ENCODE assay signal across 35 cellular contexts in genomic region chr12:115541891-115542361, GRCh38.
A peak's percentile ranks its signal among the peaks of the same experiment; 100 is the strongest.
DNase-seq lines count a peak whose midpoint lies in the region; ATAC-seq and TF ChIP-seq lines count a peak whose summit lies in the region.
"Had no signal": no experiment of that assay in that cellular context is flagged by ENCODE, and none has a peak within 500 bp of the region (broad histone marks: within the 10 kb centered on the region; RNA-seq: fewer than 3 reads in every experiment).

No MANE protein-coding gene starts in this region.

- no peak for TF ChIP-seq EP300 in suprapubic skin (IDR thresholded peaks at IDR 0.05)

- H3K9me3 ChIP-seq in suprapubic skin (no peaks in the 10 kb centered on the region), left lung (no peaks in the 10 kb centered on the region)
- H3K9me3 ChIP-seq: ovary, upper lobe of right lung had no signal

- WGBS in suprapubic skin = 88% methylated on average over 5 of the region's 5 CpGs

- H3K4me3 ChIP-seq in suprapubic skin (no peak overlapping the region), left lung (no peak overlapping the region)
- H3K4me3 ChIP-seq: ovary, PC-9, skin epidermis, upper lobe of right lung had no signal

- intact Hi-C loops in left lung (cut with DNase I) = no loop called here

- TF ChIP-seq CTCF in suprapubic skin (IDR thresholded peaks at IDR 0.05) (no peak), left lung (IDR thresholded peaks at IDR 0.05) (no peak)

- no peaks in the 10 kb centered on the region for H3K4me1 ChIP-seq in suprapubic skin
- no peaks in the 10 kb centered on the region for H3K4me1 ChIP-seq in left lung
- H3K4me1 ChIP-seq: upper lobe of right lung had no signal

- DNase-seq in H4 (ENCODE audit: low spot score) (peak; percentile 50), SW480 (ENCODE audit: low spot score) (peak; percentile 86), suprapubic skin (ENCODE audit: low spot score in 2 of 2) (no peak), SKM-1 treated with dmso at 0.1 percent for 144 hours (lab: John Stamatoyannopoulos, UW; ENCODE audit: unreplicated experiment) (no peak), AML-193 (lab: John Stamatoyannopoulos, UW) (no peak), inferior parietal cortex (ENCODE audit: extremely low spot score) (no peak), left lung (no peak)
- DNase-seq: activated CD4-positive, alpha-beta T cell treated with anti-CD3 and anti-CD28 coated beads, Interleukin-2, amount 10 ng/mL, durations not matched to agents 7 days and 5 days; activated effector memory CD4-positive, alpha-beta T cell treated with Interleukin-2 at 50 U/mL for 16 hours; activated T-cell treated with anti-CD3 and anti-CD28 coated beads, Interleukin-2, amount 50 U/mL, for 1 hour; anterior cingulate cortex; Calu3; caudate nucleus; cortex of kidney; DND-41; effector memory CD4-positive, alpha-beta T cell; erythroblast; foreskin melanocyte; H7; hippocampal formation; left colon; MV-4-11; NCI-H1436; NCI-H2081 treated with DMSO at 0.1 percent for 48 hours; NCI-H2227 treated with DMSO at 0.1 percent for 48 hours; NCI-H526 treated with DMSO at 0.1 percent for 48 hours; nephron progenitor cell; ovary; PC-9; SHP77; stimulated activated naive B cell treated with anti-CD40 and anti-IgM and Interleukin-4, amounts not matched to agents 10 μg/mL and 1 μg/mL and 100 μg/mL, for 72 hours; T1000; upper lobe of right lung had no signal

- H3K27me3 ChIP-seq in suprapubic skin = no peaks in the 10 kb centered on the region
- no peaks in the 10 kb centered on the region for H3K27me3 ChIP-seq in left lung
- H3K27me3 ChIP-seq: ovary, upper lobe of right lung had no signal

- H3K27ac ChIP-seq in suprapubic skin (peak overlapping the region; percentile 74), left lung (no peak overlapping the region)
- H3K27ac ChIP-seq: ovary, PC-9, upper lobe of right lung had no signal

- H3K36me3 ChIP-seq in suprapubic skin (no peaks in the 10 kb centered on the region), left lung (no peaks in the 10 kb centered on the region)
- H3K36me3 ChIP-seq: ovary, upper lobe of right lung had no signal

- peak; percentile 34 for ATAC-seq in esophagus mucosa
- no peak for ATAC-seq in left lung
- ATAC-seq: left colon; stimulated activated naive B cell treated with anti-CD40 and anti-IgM and Interleukin-4, amounts not matched to agents 10 μg/mL and 1 μg/mL and 100 μg/mL, for 72 hours; upper lobe of right lung had no signal

- TF ChIP-seq POLR2A in suprapubic skin (IDR thresholded peaks at IDR 0.05) = no peak

Comparison
In these comparisons a context has a peak if more than half of its experiments do, and no peak if none do; other contexts are left out.
1. DNase-seq: peak in H4 (single experiment) and SW480 (single experiment); none in suprapubic skin (0 of 2), SKM-1 treated with dmso at 0.1 percent for 144 hours (single experiment), AML-193 (0 of 2), inferior parietal cortex (single experiment) and left lung (0 of 2).